In genomic region chr17:2396192-2396567, GRCh38 we compare ENCODE assay signal across 8 cellular contexts. TPM values are rescaled to one million over a fixed set of nuclear protein-coding genes. Genes with fewer than 3 reads are reported as not detected.
DNase-seq lines count a peak whose midpoint lies in the region; ATAC-seq and TF ChIP-seq lines count a peak whose summit lies in the region.

No MANE protein-coding gene starts in this region.

- H3K9me3 Mint-ChIP-seq in activated naive CD4-positive, alpha-beta T cell treated with anti-CD3 and anti-CD28 coated beads, Interleukin-2, amount 50 U/mL, for 24 hours = no peaks in the 10 kb centered on the region
- H3K9me3 Mint-ChIP-seq in type B pancreatic cell = no peaks in the 10 kb centered on the region

- H3K4me3 Mint-ChIP-seq in activated naive CD4-positive, alpha-beta T cell treated with anti-CD3 and anti-CD28 coated beads, Interleukin-2, amount 50 U/mL, for 24 hours = peak overlapping the region; percentile 71
- peak overlapping the region; percentile 82 for H3K4me3 Mint-ChIP-seq in type B pancreatic cell

- ATAC-seq in lower lobe of right lung = no peak

- H3K4me1 Mint-ChIP-seq in activated naive CD4-positive, alpha-beta T cell treated with anti-CD3 and anti-CD28 coated beads, Interleukin-2, amount 50 U/mL, for 24 hours = peaks cover 52% of the 10 kb centered on the region
- H3K4me1 Mint-ChIP-seq in type B pancreatic cell (ENCODE audit: unreplicated experiment) = peaks cover 43% of the 10 kb centered on the region

- POLR2A ChIA-PET in GM10248 (lab: Yijun Ruan, JAX) = interaction anchor here (1.0 kb wide), 1 partner anchor 14 kb away, joined by 3 read pairs; no protein-coding TSS in a partner anchor

- H3K4me3 ChIP-seq in ascending aorta = peak overlapping the region; percentile 47 to 58
- H3K4me3 ChIP-seq in lower lobe of right lung = peak overlapping the region; percentile 52

- H3K4me1 ChIP-seq in ascending aorta (peaks cover 41 to 56% of the 10 kb centered on the region in 2 donors), lower lobe of right lung (peaks cover 65% of the 10 kb centered on the region)

- no peak for DNase-seq in activated naive CD4-positive, alpha-beta T cell treated with anti-CD3 and anti-CD28 coated beads, Interleukin-2, amount 50 U/mL, for 16 hours
- DNase-seq in ascending aorta (ENCODE audit: low spot score in 2 of 2) (no peak), lower lobe of right lung (no peak), type B pancreatic cell (ENCODE audit: extremely low spot score, unreplicated experiment) (no peak), GM10266 (ENCODE audit: extremely low spot score) (no peak), GM10248 (ENCODE audit: extremely low spot score) (no peak), foreskin melanocyte (no peak)

- H3K36me3 ChIP-seq in ascending aorta (no peaks in the 10 kb centered on the region), lower lobe of right lung (no peaks in the 10 kb centered on the region)

- H3K27ac ChIP-seq in ascending aorta (peak overlapping the region; percentile 97 to 98), lower lobe of right lung (peak overlapping the region; percentile 100)

- H3K36me3 Mint-ChIP-seq in activated naive CD4-positive, alpha-beta T cell treated with anti-CD3 and anti-CD28 coated beads, Interleukin-2, amount 50 U/mL, for 24 hours = no peaks in the 10 kb centered on the region
- H3K36me3 Mint-ChIP-seq in type B pancreatic cell = peaks cover 4% of the 10 kb centered on the region

- H3K27me3 ChIP-seq in ascending aorta = no peaks in the 10 kb centered on the region
- H3K27me3 ChIP-seq in lower lobe of right lung (ENCODE audit: low read depth) = no peaks in the 10 kb centered on the region

- H3K27me3 Mint-ChIP-seq in activated naive CD4-positive, alpha-beta T cell treated with anti-CD3 and anti-CD28 coated beads, Interleukin-2, amount 50 U/mL, for 24 hours = no peaks in the 10 kb centered on the region
- no peaks in the 10 kb centered on the region for H3K27me3 Mint-ChIP-seq in type B pancreatic cell

- intact Hi-C loops in ascending aorta (cut with DNase I) = loop anchor here (10.0 kb wide), 2 partner anchors 341 to 1269 kb away; partner anchors contain the start of genes EMC6, HIC1 and TAX1BP3
- intact Hi-C loops in lower lobe of right lung (cut with DNase I) = no loop called here

- H3K27ac Mint-ChIP-seq in activated naive CD4-positive, alpha-beta T cell treated with anti-CD3 and anti-CD28 coated beads, Interleukin-2, amount 50 U/mL, for 24 hours = peak overlapping the region; percentile 71
- H3K27ac Mint-ChIP-seq in type B pancreatic cell = peak overlapping the region; percentile 94

- H3K9me3 ChIP-seq in ascending aorta = no peaks in the 10 kb centered on the region
- H3K9me3 ChIP-seq in lower lobe of right lung = no peaks in the 10 kb centered on the region

- TF ChIP-seq CTCF in ascending aorta (IDR thresholded peaks at IDR 0.05) (no peak), lower lobe of right lung (IDR thresholded peaks at IDR 0.05) (no peak), type B pancreatic cell (conservative IDR thresholded peaks at IDR 0.05) (no peak), GM10266 (IDR thresholded peaks at IDR 0.05; ENCODE audit: control insufficient read depth, insufficient read depth, low read depth, missing control alignments) (no peak), GM10248 (IDR thresholded peaks at IDR 0.05; ENCODE audit: control extremely low read depth, extremely low read depth, low read depth, missing control alignments) (no peak)

- CTCF ChIA-PET in GM10248 (lab: Yijun Ruan, JAX) = interaction anchor here (1.1 kb wide), 1 partner anchor 14 kb away, joined by 3 read pairs; no protein-coding TSS in a partner anchor

RNA-seq across cellular contexts. Expression of gene MNT, which starts 4.7 kb away (rescaled TPM):
- total RNA-seq in ascending aorta (4.9 TPM), lower lobe of right lung (32.6 TPM), type B pancreatic cell (ENCODE audit: low replicate concordance) (26.9 and 32.9 TPM in 2 replicates)

RNA-seq across cellular contexts. Expression of gene SGSM2, which starts 58.9 kb away (rescaled TPM):
- total RNA-seq in ascending aorta = 127 TPM
- 55.4 TPM for total RNA-seq in lower lobe of right lung
- 64.1 and 74.3 TPM in 2 replicates for total RNA-seq in type B pancreatic cell (ENCODE audit: low replicate concordance)

RNA-seq across cellular contexts. Expression of gene TSR1, which starts 59.9 kb away (rescaled TPM):
- total RNA-seq in ascending aorta (16.9 TPM), lower lobe of right lung (18.8 TPM), type B pancreatic cell (ENCODE audit: low replicate concordance) (37.8 and 40.3 TPM in 2 replicates)
